In the genomic region with DNA sequence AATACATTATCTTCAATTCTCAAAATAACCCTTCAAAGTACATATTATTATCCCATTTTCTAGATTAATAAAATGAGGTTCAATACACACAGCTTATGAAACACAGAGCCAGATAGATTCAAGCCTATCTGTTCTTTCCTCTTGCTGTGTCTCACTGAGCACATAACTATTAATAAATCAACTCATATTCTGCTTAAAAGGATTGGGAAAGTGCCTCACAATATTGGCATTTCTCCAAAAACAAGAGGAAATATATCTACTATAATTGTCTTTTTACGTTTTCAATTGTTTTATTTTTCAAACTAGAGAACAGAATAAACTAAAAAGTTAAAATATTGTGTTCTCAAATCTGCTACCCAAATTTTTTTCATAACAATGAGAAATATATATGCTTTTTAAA, we compare ENCODE assay signal across 24 cellular contexts. TPM values are rescaled to one million over a fixed set of nuclear protein-coding genes. Genes with fewer than 3 reads are reported as not detected.
DNase-seq lines count a peak whose midpoint lies in the region; ATAC-seq, FAIRE-seq and TF ChIP-seq lines count a peak whose summit lies in the region.
"Had no signal": no experiment of that assay in that cellular context is flagged by ENCODE, and none has a peak within 500 bp of the region (broad histone marks: within the 10 kb centered on the region; RNA-seq: fewer than 3 reads in every experiment).

No MANE protein-coding gene starts in this region.

- H3K36me3 ChIP-seq in kidney (ENCODE audit: control insufficient read depth in 1 of 2, insufficient read depth in 2 of 2, low read length in 2 of 2) (no peaks in the 10 kb centered on the region), pancreas (no peaks in the 10 kb centered on the region)

- H3K27ac ChIP-seq in kidney (ENCODE audit: low read depth in 2 of 2, low read length in 2 of 2) (no peak overlapping the region), pancreas (no peak overlapping the region)
- H3K27ac ChIP-seq: BLaER1 treated with 17β-estradiol and CSF1 and Interleukin-3, amounts not matched to agents 10 nM and 100 nM; C4-2B had no signal

- FAIRE-seq in GM19239 (lab: Jason Lieb, UNC) (peak; percentile 35), kidney (lab: Jason Lieb, UNC) (peak; percentile 33), pancreas (lab: Jason Lieb, UNC) (peak; percentile 34)
- FAIRE-seq: A204.1, D721Med, GM12878, GM12892, GM18507 had no signal

- H3K9ac ChIP-seq in kidney (ENCODE audit: low read length in 2 of 2), result no peak overlapping the region
- H3K9ac ChIP-seq: BLaER1 treated with 17β-estradiol and CSF1 and Interleukin-3, amounts not matched to agents 10 nM and 100 nM had no signal

- 33% methylated on average over 1 of the region's 1 CpG for WGBS in pancreas, 2 donors

- intact Hi-C loops in kidney (cut with DNase I), result no loop called here
- intact Hi-C loops in pancreas (cut with DNase I), result no loop called here

- ATAC-seq in pancreas, result no peak
- ATAC-seq in GM21360 (IDR thresholded peaks at IDR 0.05; ENCODE audit: unreplicated experiment), result no peak
- ATAC-seq: CD8-positive, alpha-beta T cell; GM12878 had no signal

- no peaks in the 10 kb centered on the region for H3K27me3 ChIP-seq in pancreas
- H3K27me3 ChIP-seq: BLaER1 treated with 17β-estradiol and CSF1 and Interleukin-3, amounts not matched to agents 10 nM and 100 nM had no signal

- H3K4me3 ChIP-seq in kidney (ENCODE audit: low read length in 2 of 2) (no peak overlapping the region), pancreas (no peak overlapping the region)
- H3K4me3 ChIP-seq: BLaER1 treated with 17β-estradiol and CSF1 and Interleukin-3, amounts not matched to agents 10 nM and 100 nM; GM12878 had no signal

- DNase-seq in GM19239 (ENCODE audit: insufficient read length, low spot score), result no peak
- no peak for DNase-seq in kidney
- no peak for DNase-seq in pancreas
- DNase-seq in AG08396 (ENCODE audit: low spot score), result no peak
- no peak for DNase-seq in RPMI8226
- DNase-seq: 8988T; ACHN; AML-193; Caco-2; Calu3; CD4-positive, alpha-beta T cell; CD8-positive, alpha-beta T cell; DMS79 treated with DMSO at 0.1 percent for 48 hours; GDM1 had no signal

- H3K9me3 ChIP-seq in kidney (ENCODE audit: control insufficient read depth in 1 of 2, low read length in 2 of 2) (no peaks in the 10 kb centered on the region), pancreas (no peaks in the 10 kb centered on the region)
- H3K9me3 ChIP-seq: Caco-2 had no signal

- peaks cover 0 to 2% of the 10 kb centered on the region in 2 donors for H3K4me1 ChIP-seq in kidney (ENCODE audit: control insufficient read depth in 1 of 2, insufficient read depth in 1 of 2, low read depth in 1 of 2, low read length in 2 of 2)
- H3K4me1 ChIP-seq in pancreas, result peaks cover 0 to 3% (median 0%) of the 10 kb centered on the region in 3 donors
- H3K4me1 ChIP-seq: Caco-2 had no signal

- TF ChIP-seq CTCF in kidney (IDR thresholded peaks at IDR 0.05; ENCODE audit: borderline replicate concordance, extremely low read depth, insufficient read depth) (no peak), pancreas (IDR thresholded peaks at IDR 0.05) (no peak)

RNA-seq across cellular contexts. Expression of gene DCHS2, which starts 15.8 kb away (rescaled TPM):
- total RNA-seq in kidney (0.47 TPM), pancreas (under 1 TPM in 5 of 6 donors, not detected in 1; 0.06 to 0.16 (median 0.09) TPM)
- polyA plus RNA-seq in kidney (ENCODE audit: insufficient read depth, low read depth, low replicate concordance) (not detected), pancreas (under 1 TPM; 0.04 to 0.23 TPM)
- total RNA-seq: Caco-2; CD8-positive, alpha-beta T cell had no signal
- polyA plus RNA-seq: AG04450, BJ had no signal
